8 cellular contexts compared by ENCODE assay signal in genomic region chr19:29528350-29528945, GRCh38. TPM values are rescaled to one million over a fixed set of nuclear protein-coding genes. Genes with fewer than 3 reads are reported as not detected.
A peak's percentile ranks its signal among the peaks of the same experiment; 100 is the strongest.
DNase-seq lines count a peak whose midpoint lies in the region; ATAC-seq and TF ChIP-seq lines count a peak whose summit lies in the region.

No MANE protein-coding gene starts in this region.

- H2BK5ac ChIP-seq in mesenchymal stem cell (ENCODE audit: low read depth, low read length, poor library complexity, severe bottlenecking) = no peak overlapping the region

- peak overlapping the region; percentile 44 for H3K4me3 ChIP-seq in effector memory CD4-positive, alpha-beta T cell (ENCODE audit: insufficient read depth, low read depth, low read length, poor library complexity, severe bottlenecking)
- H3K4me3 ChIP-seq in mesenchymal stem cell (ENCODE audit: insufficient read depth in 1 of 2, low read depth in 1 of 2, low read length in 2 of 2) = peak overlapping the region; percentile 40 to 64

- H3K23ac ChIP-seq in mesenchymal stem cell (ENCODE audit: low read length in 2 of 2) = no peak overlapping the region

- peak overlapping the region; percentile 77 for H3K4me2 ChIP-seq in mesenchymal stem cell (ENCODE audit: low read length, poor library complexity, severe bottlenecking)

- H3K14ac ChIP-seq in mesenchymal stem cell (ENCODE audit: low read length in 2 of 2) = peak overlapping the region in 1 of 2 experiments; percentile 12

- no peak overlapping the region for H2BK15ac ChIP-seq in mesenchymal stem cell (ENCODE audit: low read depth, poor library complexity, severe bottlenecking)

- H2BK120ac ChIP-seq in mesenchymal stem cell (ENCODE audit: low read depth, low read length) = no peak overlapping the region

- no peaks in the 10 kb centered on the region for H3K36me3 ChIP-seq in effector memory CD4-positive, alpha-beta T cell (ENCODE audit: control insufficient read depth, insufficient read depth, low read length)
- H3K36me3 ChIP-seq in mesenchymal stem cell (ENCODE audit: control insufficient read depth in 1 of 2, insufficient read depth in 2 of 2, low read depth in 1 of 2, low read length in 2 of 2) = no peaks in the 10 kb centered on the region

- H3K9ac ChIP-seq in mesenchymal stem cell (ENCODE audit: low read length) = no peak overlapping the region

- TF ChIP-seq CTCF in C4-2B (conservative IDR thresholded peaks at IDR 0.05) = peak; percentile 97

- no peak overlapping the region for H3K4ac ChIP-seq in mesenchymal stem cell (ENCODE audit: low read depth in 1 of 2, low read length in 2 of 2)

- DNase-seq in NCI-H1436 treated with DMSO at 0.1 percent for 48 hours (lab: John Stamatoyannopoulos, UW) (peak; percentile 34), mesenchymal stem cell (peak; percentile 41), HCEC 1CT (no peak)
- DNase-seq in activated CD4-positive, alpha-beta T cell treated with anti-CD3 and anti-CD28 coated beads, Interleukin-2, amount 50 U/mL, for 24 hours (ENCODE audit: low read depth in 1 of 2, low spot score in 1 of 2) = peak; percentile 38 to 46
- DNase-seq in effector memory CD4-positive, alpha-beta T cell = peak in 1 of 3 donors; percentile 3
- peak; percentile 48 for DNase-seq in stimulated activated CD8-positive, alpha-beta memory T cell treated with anti-CD3 and anti-CD28 coated beads, Interleukin-15, amount 100 ng/mL, for 24 hours (ENCODE audit: low read depth)

- H3K27ac ChIP-seq in C4-2B = no peak overlapping the region
- H3K27ac ChIP-seq in effector memory CD4-positive, alpha-beta T cell (ENCODE audit: insufficient read depth, low read length, poor library complexity, severe bottlenecking) = no peak overlapping the region
- no peak overlapping the region for H3K27ac ChIP-seq in mesenchymal stem cell (ENCODE audit: low read length, poor library complexity, severe bottlenecking)

- H3K9me3 ChIP-seq in effector memory CD4-positive, alpha-beta T cell (ENCODE audit: control insufficient read depth, low read length) = no peaks in the 10 kb centered on the region
- H3K9me3 ChIP-seq in mesenchymal stem cell (ENCODE audit: control insufficient read depth, low read length) = no peaks in the 10 kb centered on the region

- no peak overlapping the region for H2BK12ac ChIP-seq in mesenchymal stem cell (ENCODE audit: low read length in 2 of 2)

- H4K91ac ChIP-seq in mesenchymal stem cell (ENCODE audit: low read length) = no peak overlapping the region

- peaks cover 35% of the 10 kb centered on the region for H3K27me3 ChIP-seq in effector memory CD4-positive, alpha-beta T cell (replicated peaks; ENCODE audit: control insufficient read depth, insufficient read depth, low read length, poor library complexity, severe bottlenecking)
- peaks cover 82 to 87% of the 10 kb centered on the region in 2 experiments for H3K27me3 ChIP-seq in mesenchymal stem cell (ENCODE audit: control insufficient read depth in 1 of 2, insufficient read depth in 1 of 2, low read length in 2 of 2)

- H3K4me1 ChIP-seq in effector memory CD4-positive, alpha-beta T cell (ENCODE audit: control insufficient read depth, insufficient read depth, low read length, poor library complexity, severe bottlenecking) = peaks cover 38% of the 10 kb centered on the region
- H3K4me1 ChIP-seq in mesenchymal stem cell (ENCODE audit: control insufficient read depth, insufficient read depth, low read depth, low read length) = peaks cover 42% of the 10 kb centered on the region

- no peak overlapping the region for H3K18ac ChIP-seq in mesenchymal stem cell (ENCODE audit: low read depth in 1 of 2, low read length in 2 of 2)

- no peaks in the 10 kb centered on the region for H3K79me1 ChIP-seq in mesenchymal stem cell (replicated peaks; ENCODE audit: low read length, poor library complexity, severe bottlenecking)

- no peak overlapping the region for H2AK5ac ChIP-seq in mesenchymal stem cell (ENCODE audit: low read length, severe bottlenecking)

- WGBS in mesenchymal stem cell = under 1% methylated on average over 52 of the region's 57 CpGs

- H2AFZ ChIP-seq in mesenchymal stem cell (ENCODE audit: low read depth, low read length) = peak overlapping the region; percentile 43

- H4K8ac ChIP-seq in mesenchymal stem cell (ENCODE audit: low read length) = no peak overlapping the region

- peak; percentile 66 for ATAC-seq in GM21367 (IDR thresholded peaks at IDR 0.05; ENCODE audit: unreplicated experiment)

RNA-seq across cellular contexts. Expression of gene VSTM2B, which starts 2.7 kb away (rescaled TPM):
- not detected for polyA plus RNA-seq in mesenchymal stem cell (2013, experiment 1 of 2)
- not detected for polyA plus RNA-seq in mesenchymal stem cell (2013, experiment 2 of 2)
